In the genomic region with DNA sequence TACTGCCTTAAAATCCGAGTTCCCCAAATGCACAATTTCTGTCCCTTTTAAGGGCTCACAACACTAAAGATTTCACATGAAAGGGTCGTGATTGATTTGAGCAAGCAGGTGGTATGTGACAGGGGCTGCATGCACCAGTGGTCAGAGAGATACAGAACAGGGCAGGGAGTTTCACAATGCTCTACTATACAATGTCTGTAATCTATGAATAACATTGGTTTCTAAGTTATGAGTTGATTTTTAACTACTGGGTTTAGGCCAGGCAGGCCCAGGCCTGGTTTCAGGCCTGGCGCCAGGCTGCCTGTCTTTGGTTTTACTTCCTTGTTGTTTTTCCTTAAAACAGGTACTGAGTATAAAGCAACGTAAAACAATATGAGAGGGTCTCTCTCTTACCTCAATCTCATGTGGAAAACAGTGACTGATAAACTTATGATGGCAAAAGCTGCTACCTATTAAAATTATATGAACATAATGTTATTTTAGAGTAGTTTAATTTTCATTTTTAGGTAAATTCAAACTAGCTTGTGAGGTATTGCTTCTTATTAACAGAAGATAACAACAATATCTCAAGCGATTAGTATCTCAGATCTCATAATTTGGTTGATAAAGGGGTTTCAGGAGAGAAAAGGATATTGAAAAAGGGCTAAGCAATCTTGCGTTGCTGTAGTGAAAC, we compare ENCODE assay signal across 8 cellular contexts.
DNase-seq lines count a peak whose midpoint lies in the region; ATAC-seq and TF ChIP-seq lines count a peak whose summit lies in the region.
"Not testable (repeated sequence)": the region's sequence is repeated elsewhere in the genome, so short reads cannot be mapped to it uniquely, and the experiment has no call there.

No MANE protein-coding gene starts in this region.

- not testable (repeated sequence) for H3K9me3 ChIP-seq in SJCRH30 (replicated peaks); stomach

- TF ChIP-seq CTCF in Calu3 (IDR thresholded peaks at IDR 0.05; ENCODE audit: unreplicated experiment); epithelial cell of proximal tubule (conservative IDR thresholded peaks at IDR 0.05; ENCODE audit: low read depth, low read length); stomach (IDR thresholded peaks at IDR 0.05): not testable (repeated sequence)

- not testable (repeated sequence) for BruUV-seq in Calu3 (replicated peaks; lab: Mats Ljungman, UMichigan)

- DNase-seq in Calu3: peak; percentile 41
- peak; percentile 33 to 39 for DNase-seq in SJCRH30
- DNase-seq in epithelial cell of proximal tubule (ENCODE audit: low read depth): peak; percentile 44
- peak; percentile 36 for DNase-seq in left colon
- peak; percentile 43 for DNase-seq in stomach

- not testable (repeated sequence) for TF ChIP-seq POLR2A in stomach (IDR thresholded peaks at IDR 0.05)

- H3K27ac ChIP-seq in SJCRH30 (peak overlapping the region; percentile 61), stomach (peak overlapping the region in 3 of 5 donors; percentile 13 to 51 (median 48))

- peaks cover 28% of the 10 kb centered on the region for H3K4me1 Mint-ChIP-seq in Calu3 (ENCODE audit: low read depth, unreplicated experiment)

- peak overlapping the region; percentile 95 for H3K4me3 Mint-ChIP-seq in Calu3 (ENCODE audit: low read depth, unreplicated experiment)

- H3K27me3 Mint-ChIP-seq in Calu3 (ENCODE audit: unreplicated experiment): not testable (repeated sequence)

- H3K36me3 Mint-ChIP-seq in Calu3 (ENCODE audit: insufficient read depth, unreplicated experiment): peaks cover 18% of the 10 kb centered on the region

- H3K27me3 ChIP-seq in SJCRH30, stomach: not testable (repeated sequence)

- H3K36me3 ChIP-seq in SJCRH30, stomach: not testable (repeated sequence)

- CTCF ChIA-PET in Calu3 (lab: Charles Lee): interaction anchor here (0.6 kb wide), 1 partner anchor 85 kb away, joined by 3 read pairs; no protein-coding TSS in a partner anchor

- peaks cover 14% of the 10 kb centered on the region for H3K4me1 ChIP-seq in SJCRH30
- H3K4me1 ChIP-seq in stomach: peaks cover 0 to 11% (median 1%) of the 10 kb centered on the region in 4 donors

- ATAC-seq in GM18867 (IDR thresholded peaks at IDR 0.05; ENCODE audit: unreplicated experiment): peak; percentile 26
- ATAC-seq in GM19395 (IDR thresholded peaks at IDR 0.05; ENCODE audit: unreplicated experiment): peak; percentile 44
- peak; percentile 46 for ATAC-seq in HG03175 (IDR thresholded peaks at IDR 0.05; ENCODE audit: unreplicated experiment)
- peak; percentile 62 for ATAC-seq in left colon

- 34 to 55% (median 41%) methylated on average over 6 of the region's 6 CpGs for WGBS in stomach, 5 donors

- peak overlapping the region; percentile 100 for H3K27ac Mint-ChIP-seq in Calu3 (ENCODE audit: unreplicated experiment)

- TF ChIP-seq EP300 in stomach (IDR thresholded peaks at IDR 0.05): not testable (repeated sequence)

- H3K4me3 ChIP-seq in SJCRH30 (peak overlapping the region; percentile 30; the same call in 1 of the 2 replicates), epithelial cell of proximal tubule (ENCODE audit: low read depth, low read length) (peak overlapping the region; percentile 52)
- H3K4me3 ChIP-seq in stomach: not testable (repeated sequence)

- not testable (repeated sequence) for H3K9me3 Mint-ChIP-seq in Calu3 (ENCODE audit: low read depth, unreplicated experiment)

- intact Hi-C loops in Calu3 (cut with micrococcal nuclease; ENCODE audit: unreplicated experiment): loop anchor here (5.0 kb wide), 1 partner anchor 102 kb away; no protein-coding TSS in a partner anchor
- intact Hi-C loops in left colon (cut with DNase I, micrococcal nuclease); stomach (cut with DNase I; ENCODE audit: low total_unique reads): not testable (repeated sequence)
